41 cellular contexts compared by ENCODE assay signal in the genomic region with DNA sequence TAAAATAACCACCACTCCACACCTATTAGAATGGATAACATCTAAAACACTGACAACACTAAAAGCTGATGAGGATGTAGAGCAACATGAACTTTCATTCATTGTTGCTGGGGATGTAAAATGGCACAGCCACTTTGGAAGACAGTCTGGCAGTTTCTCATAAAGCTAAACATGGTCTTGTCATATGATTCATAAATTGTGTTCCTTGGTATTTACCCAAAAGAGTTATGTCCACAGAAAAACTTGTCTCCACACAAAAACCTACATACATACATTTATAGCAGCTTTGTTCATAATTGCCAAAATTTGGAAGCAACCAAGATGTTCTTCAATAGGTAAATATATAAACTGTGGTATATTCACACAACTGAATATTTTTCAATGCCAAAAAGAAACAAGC. TPM values are rescaled to one million over a fixed set of nuclear protein-coding genes. Genes with fewer than 3 reads are reported as not detected.
"Had no signal": no experiment of that assay in that cellular context is flagged by ENCODE, and none has a peak within 500 bp of the region (broad histone marks: within the 10 kb centered on the region; RNA-seq: fewer than 3 reads in every experiment).

No MANE protein-coding gene starts in this region.

- H3K4me3 ChIP-seq: MG63 had no signal

- DNase-seq: Karpas-422, Kasumi-1, MG63, MM.1S, MV-4-11, NCI-H1048, NCI-H1092, NCI-H1092 treated with DMSO at 0.1 percent for 48 hours, NCI-H1105, NCI-H1105 treated with DMSO at 0.1 percent for 48 hours, NCI-H1417, NCI-H1417 treated with DMSO at 0.1 percent for 48 hours, NCI-H1436, NCI-H146, NCI-H1694, NCI-H1694 treated with DMSO at 0.1 percent for 48 hours, NCI-H187, NCI-H187 treated with DMSO at 0.1 percent for 48 hours, NCI-H1930, NCI-H2029, NCI-H2029 treated with DMSO at 0.1 percent for 48 hours, NCI-H2081, NCI-H2081 treated with DMSO at 0.1 percent for 48 hours, NCI-H2107, NCI-H2171, NCI-H2171 treated with DMSO at 0.1 percent for 48 hours, NCI-H2227 treated with DMSO at 0.1 percent for 48 hours, NCI-H226, NCI-H345, NCI-H446, NCI-H446 treated with DMSO at 0.1 percent for 48 hours, NCI-H510A, NCI-H510A treated with DMSO at 0.1 percent for 48 hours, NCI-H524, NCI-H524 treated with DMSO at 0.1 percent for 48 hours, NCI-H526, NCI-H526 treated with DMSO at 0.1 percent for 48 hours had no signal

RNA-seq across cellular contexts. Expression of a gene that starts 16.0 kb away (rescaled TPM):
- total RNA-seq: LHCN-M2, M059J, MCF 10A, NCI-H460 had no signal

RNA-seq across cellular contexts. Expression of a gene that starts 16.6 kb away (rescaled TPM):
- total RNA-seq: LHCN-M2, MCF 10A, NCI-H460 had no signal
